Comparison of ENCODE assay signal across 32 cellular contexts in genomic region chr16:85146532-85146797, GRCh38. TPM values are rescaled to one million over a fixed set of nuclear protein-coding genes. Genes with fewer than 3 reads are reported as not detected.
DNase-seq lines count a peak whose midpoint lies in the region; ATAC-seq, FAIRE-seq and TF ChIP-seq lines count a peak whose summit lies in the region.
"Had no signal": no experiment of that assay in that cellular context is flagged by ENCODE, and none has a peak within 500 bp of the region (broad histone marks: within the 10 kb centered on the region; RNA-seq: fewer than 3 reads in every experiment).

No MANE protein-coding gene starts in this region.

- H2BK12ac ChIP-seq in mesenchymal stem cell (ENCODE audit: low read length in 2 of 2) = peak overlapping the region; percentile 2 to 94

- H3K4me1 Mint-ChIP-seq in stimulated activated naive B cell treated with anti-CD40 and anti-IgM and Interleukin-4, amounts not matched to agents 10 μg/mL and 1 μg/mL and 100 μg/mL, for 72 hours = peaks cover 0 to 2% of the 10 kb centered on the region in 2 donors
- H3K4me1 Mint-ChIP-seq: CD14-positive monocyte; central memory CD8-positive, alpha-beta T cell had no signal

- H3K9ac ChIP-seq in K562 (ENCODE audit: insufficient read depth in 1 of 2, low read depth in 2 of 2, low read length in 2 of 2) = no peak overlapping the region
- H3K9ac ChIP-seq in mesenchymal stem cell (ENCODE audit: low read length) = peak overlapping the region; percentile 63
- peak overlapping the region in 1 of 3 donors; percentile 21 for H3K9ac ChIP-seq in skeletal muscle tissue (ENCODE audit: low read depth in 1 of 3, low read length in 3 of 3)

- in situ Hi-C loops in K562 (cut with MboI) = no loop called here

- peak overlapping the region; percentile 39 for H2BK120ac ChIP-seq in mesenchymal stem cell (ENCODE audit: low read depth, low read length)

- DNase-seq in SJCRH30 (no peak), K562 (ENCODE audit: extremely low read depth in 1 of 4, low spot score in 3 of 4) (no peak), mesenchymal stem cell (no peak), cerebellar cortex (ENCODE audit: low spot score) (no peak)
- no peak for DNase-seq in stimulated activated naive B cell treated with anti-CD40 and anti-IgM and Interleukin-4, amounts not matched to agents 10 μg/mL and 1 μg/mL and 100 μg/mL, for 72 hours
- DNase-seq: activated CD4-positive, alpha-beta T cell treated with anti-CD3 and anti-CD28 coated beads, Interleukin-2, amount 50 U/mL, for 48 hours; activated CD8-positive, alpha-beta memory T cell treated with anti-CD3 and anti-CD28 coated beads, Interleukin-2, amount 50 U/mL, for 4 hours; IMR-90; NCI-H1105; NCI-H2029 treated with DMSO at 0.1 percent for 48 hours; NCI-H345; NCI-H774; stimulated activated CD4-positive, alpha-beta T cell treated with anti-CD3 and anti-CD28 coated beads, Interleukin-2, amount 100 ng/mL, for 48 hours had no signal

- intact Hi-C loops in K562 (cut with micrococcal nuclease) = no loop called here

- H3K4me2 ChIP-seq in K562 (ENCODE audit: insufficient read depth, low read length) (no peak overlapping the region), mesenchymal stem cell (ENCODE audit: low read length, poor library complexity, severe bottlenecking) (no peak overlapping the region)

- H3K79me2 ChIP-seq in K562 (ENCODE audit: control insufficient read depth, insufficient read depth, low read length) = no peaks in the 10 kb centered on the region
- H3K79me2 ChIP-seq: hepatocyte had no signal

- TF ChIP-seq POLR2A in K562 (conservative IDR thresholded peaks at IDR 0.05) = no peak

- POLR2A ChIA-PET in K562 (lab: Yijun Ruan, JAX) = interaction anchor here (0.9 kb wide), 1 partner anchor 26 kb away, joined by 3 read pairs; no protein-coding TSS in a partner anchor

- no peak for TF ChIP-seq EP300 in K562 (IDR thresholded peaks at IDR 0.05; ENCODE audit: low read length)

- peak overlapping the region; percentile 95 for H4K91ac ChIP-seq in mesenchymal stem cell (ENCODE audit: low read length)

- 26% methylated on average over 4 of the region's 4 CpGs for WGBS in K562 (ENCODE audit: insufficient coverage, low coverage, missing lambda C conversion rate)
- WGBS in mesenchymal stem cell = 96% methylated on average over 4 of the region's 4 CpGs

- H3K9me3 ChIP-seq in SJCRH30 (replicated peaks) = no peaks in the 10 kb centered on the region
- H3K9me3 ChIP-seq in K562 (replicated peaks; ENCODE audit: control insufficient read depth, insufficient read depth, low read depth, low read length) = no peaks in the 10 kb centered on the region
- no peaks in the 10 kb centered on the region for H3K9me3 ChIP-seq in mesenchymal stem cell (ENCODE audit: control insufficient read depth, low read length)
- no peaks in the 10 kb centered on the region for H3K9me3 ChIP-seq in skeletal muscle tissue (ENCODE audit: control insufficient read depth in 3 of 3, low read length in 3 of 3)
- H3K9me3 ChIP-seq: ascending aorta, HAP-1, prostate gland, thoracic aorta had no signal

- TF ChIP-seq CTCF in K562 (IDR thresholded peaks at IDR 0.05 in 2 of 3, conservative IDR thresholded peaks at IDR 0.05 in 1 of 3; ENCODE audit: insufficient read depth in 2 of 3, low read depth in 1 of 3, low read length in 3 of 3) = no peak

- ATAC-seq in K562 = no peak
- no peak for ATAC-seq in stimulated activated naive B cell treated with anti-CD40 and anti-IgM and Interleukin-4, amounts not matched to agents 10 μg/mL and 1 μg/mL and 100 μg/mL, for 72 hours (replicated peaks)
- no peak for ATAC-seq in GM21423 (IDR thresholded peaks at IDR 0.05; ENCODE audit: unreplicated experiment)
- no peak for ATAC-seq in GM18502 (IDR thresholded peaks at IDR 0.05; ENCODE audit: poor library complexity, unreplicated experiment)
- ATAC-seq: activated naive CD4-positive, alpha-beta T cell treated with anti-CD3 and anti-CD28 coated beads, Interleukin-2, amount 50 U/mL, for 72 hours; activated T-helper 17 cell treated with anti-CD3 and anti-CD28 coated beads, Interleukin-2, amount 50 U/mL, for 72 hours; left lobe of liver; stimulated activated effector memory CD8-positive, alpha-beta T cell treated with anti-CD3 and anti-CD28 coated beads, Interleukin-12 subunit alpha, Interleukin-12 subunit beta, amount 100 ng/mL, for 72 hours had no signal

- H3K27ac Mint-ChIP-seq in stimulated activated naive B cell treated with anti-CD40 and anti-IgM and Interleukin-4, amounts not matched to agents 10 μg/mL and 1 μg/mL and 100 μg/mL, for 72 hours = no peak overlapping the region
- H3K27ac Mint-ChIP-seq: activated naive CD4-positive, alpha-beta T cell treated with anti-CD3 and anti-CD28 coated beads, Interleukin-2, amount 50 U/mL, for 72 hours; activated T-helper 17 cell treated with anti-CD3 and anti-CD28 coated beads, Interleukin-2, amount 50 U/mL, for 72 hours; stimulated activated effector memory CD8-positive, alpha-beta T cell treated with anti-CD3 and anti-CD28 coated beads, Interleukin-12 subunit alpha, Interleukin-12 subunit beta, amount 100 ng/mL, for 72 hours had no signal

- no peaks in the 10 kb centered on the region for H3K36me3 Mint-ChIP-seq in stimulated activated naive B cell treated with anti-CD40 and anti-IgM and Interleukin-4, amounts not matched to agents 10 μg/mL and 1 μg/mL and 100 μg/mL, for 72 hours
- H3K36me3 Mint-ChIP-seq: activated naive CD4-positive, alpha-beta T cell treated with anti-CD3 and anti-CD28 coated beads, Interleukin-2, amount 50 U/mL, for 72 hours; CD14-positive monocyte; stimulated activated effector memory CD8-positive, alpha-beta T cell treated with anti-CD3 and anti-CD28 coated beads, Interleukin-12 subunit alpha, Interleukin-12 subunit beta, amount 100 ng/mL, for 72 hours had no signal

- H2BK5ac ChIP-seq in mesenchymal stem cell (ENCODE audit: low read depth, low read length, poor library complexity, severe bottlenecking) = no peak overlapping the region

- H2AFZ ChIP-seq in K562 (ENCODE audit: low read depth, low read length) (no peak overlapping the region), mesenchymal stem cell (ENCODE audit: low read depth, low read length) (no peak overlapping the region)
- H2AFZ ChIP-seq: hepatocyte had no signal

- no peak overlapping the region for H2AK5ac ChIP-seq in mesenchymal stem cell (ENCODE audit: low read length, severe bottlenecking)

- no peak overlapping the region for H3K4me3 Mint-ChIP-seq in stimulated activated naive B cell treated with anti-CD40 and anti-IgM and Interleukin-4, amounts not matched to agents 10 μg/mL and 1 μg/mL and 100 μg/mL, for 72 hours
- H3K4me3 Mint-ChIP-seq: activated T-helper 17 cell treated with anti-CD3 and anti-CD28 coated beads, Interleukin-2, amount 50 U/mL, for 72 hours; CD14-positive monocyte; central memory CD8-positive, alpha-beta T cell; stimulated activated effector memory CD8-positive, alpha-beta T cell treated with anti-CD3 and anti-CD28 coated beads, Interleukin-12 subunit alpha, Interleukin-12 subunit beta, amount 100 ng/mL, for 72 hours had no signal

- peak overlapping the region; percentile 33; the same call in 1 of the 2 replicates for H3K4me3 ChIP-seq in SJCRH30
- no peak overlapping the region for H3K4me3 ChIP-seq in K562
- H3K4me3 ChIP-seq in mesenchymal stem cell (ENCODE audit: insufficient read depth in 1 of 2, low read depth in 1 of 2, low read length in 2 of 2) = no peak overlapping the region
- no peak overlapping the region for H3K4me3 ChIP-seq in skeletal muscle tissue (ENCODE audit: low read length in 3 of 3)
- H3K4me3 ChIP-seq: ascending aorta, HAP-1, hepatocyte, prostate gland, thoracic aorta had no signal

- H3K36me3 ChIP-seq in SJCRH30 = no peaks in the 10 kb centered on the region
- no peaks in the 10 kb centered on the region for H3K36me3 ChIP-seq in K562 (ENCODE audit: control insufficient read depth, insufficient read depth, low read length)
- no peaks in the 10 kb centered on the region for H3K36me3 ChIP-seq in mesenchymal stem cell (ENCODE audit: control insufficient read depth in 1 of 2, insufficient read depth in 2 of 2, low read depth in 1 of 2, low read length in 2 of 2)
- no peaks in the 10 kb centered on the region for H3K36me3 ChIP-seq in skeletal muscle tissue (ENCODE audit: control insufficient read depth in 3 of 3, insufficient read depth in 3 of 3, low read length in 3 of 3)
- H3K36me3 ChIP-seq: ascending aorta, HAP-1, prostate gland, thoracic aorta had no signal

- peak overlapping the region in 1 of 2 experiments; percentile 11 for H3K14ac ChIP-seq in mesenchymal stem cell (ENCODE audit: low read length in 2 of 2)

- no peak overlapping the region for H2BK15ac ChIP-seq in mesenchymal stem cell (ENCODE audit: low read depth, poor library complexity, severe bottlenecking)

- peak overlapping the region; percentile 71 to 73 for H3K4ac ChIP-seq in mesenchymal stem cell (ENCODE audit: low read depth in 1 of 2, low read length in 2 of 2)

- BruUV-seq in K562 (replicated peaks; lab: Mats Ljungman, UMichigan) = no TSS peak

- peaks cover 31% of the 10 kb centered on the region for H4K20me1 ChIP-seq in K562 (replicated peaks; ENCODE audit: control insufficient read depth, insufficient read depth, low read length)

- FAIRE-seq in K562 (lab: Jason Lieb, UNC) = no peak
- FAIRE-seq: D721Med, GM12892 had no signal

- H3K18ac ChIP-seq in mesenchymal stem cell (ENCODE audit: low read depth in 1 of 2, low read length in 2 of 2) = peak overlapping the region; percentile 84 to 90

- H3K27ac ChIP-seq in SJCRH30 = peak overlapping the region; percentile 80
- H3K27ac ChIP-seq in K562 (ENCODE audit: extremely low read depth, low read depth, low read length) = no peak overlapping the region
- H3K27ac ChIP-seq in mesenchymal stem cell (ENCODE audit: low read length, poor library complexity, severe bottlenecking) = no peak overlapping the region
- peak overlapping the region; percentile 52 for H3K27ac ChIP-seq in skeletal muscle tissue (ENCODE audit: low read depth, low read length)
- H3K27ac ChIP-seq: RWPE1, thoracic aorta had no signal

- H3K23ac ChIP-seq in mesenchymal stem cell (ENCODE audit: low read length in 2 of 2) = no peak overlapping the region

- peak overlapping the region; percentile 88 for H4K8ac ChIP-seq in mesenchymal stem cell (ENCODE audit: low read length)

- H3K4me1 ChIP-seq in SJCRH30 (peaks cover 56% of the 10 kb centered on the region), K562 (replicated peaks in 1 of 2; ENCODE audit: control insufficient read depth in 2 of 2, insufficient read depth in 2 of 2, low read length in 2 of 2) (peaks cover 16 to 45% of the 10 kb centered on the region in 2 experiments), mesenchymal stem cell (ENCODE audit: control insufficient read depth, insufficient read depth, low read depth, low read length) (peaks cover 15% of the 10 kb centered on the region), skeletal muscle tissue (ENCODE audit: control insufficient read depth in 3 of 3, insufficient read depth in 3 of 3, low read length in 3 of 3) (peaks cover 70 to 81% (median 73%) of the 10 kb centered on the region in 3 donors)

- H3K27me3 ChIP-seq in SJCRH30 (no peaks in the 10 kb centered on the region), K562 (ENCODE audit: control insufficient read depth in 2 of 2, insufficient read depth in 2 of 2, low read length in 2 of 2) (peaks cover 29 to 76% of the 10 kb centered on the region in 2 experiments), mesenchymal stem cell (ENCODE audit: control insufficient read depth in 1 of 2, insufficient read depth in 1 of 2, low read length in 2 of 2) (peaks cover 0 to 32% of the 10 kb centered on the region in 2 experiments), skeletal muscle tissue (ENCODE audit: control insufficient read depth in 3 of 3, insufficient read depth in 3 of 3, low read length in 3 of 3) (no peaks in the 10 kb centered on the region)
- H3K27me3 ChIP-seq: ascending aorta, hepatocyte had no signal

- H3K9me3 Mint-ChIP-seq in stimulated activated naive B cell treated with anti-CD40 and anti-IgM and Interleukin-4, amounts not matched to agents 10 μg/mL and 1 μg/mL and 100 μg/mL, for 72 hours = no peaks in the 10 kb centered on the region
- H3K9me3 Mint-ChIP-seq: activated naive CD4-positive, alpha-beta T cell treated with anti-CD3 and anti-CD28 coated beads, Interleukin-2, amount 50 U/mL, for 72 hours; activated T-helper 17 cell treated with anti-CD3 and anti-CD28 coated beads, Interleukin-2, amount 50 U/mL, for 72 hours; central memory CD8-positive, alpha-beta T cell; stimulated activated effector memory CD8-positive, alpha-beta T cell treated with anti-CD3 and anti-CD28 coated beads, Interleukin-12 subunit alpha, Interleukin-12 subunit beta, amount 100 ng/mL, for 72 hours had no signal

- CTCF ChIA-PET in K562 (lab: Yijun Ruan, JAX; ENCODE audit: low intra/inter-chr PET ratio) = no interaction called here

- peaks cover 41 to 50% of the 10 kb centered on the region in 2 donors for H3K27me3 Mint-ChIP-seq in stimulated activated naive B cell treated with anti-CD40 and anti-IgM and Interleukin-4, amounts not matched to agents 10 μg/mL and 1 μg/mL and 100 μg/mL, for 72 hours

- no peaks in the 10 kb centered on the region for H3K9me1 ChIP-seq in K562 (ENCODE audit: control insufficient read depth, insufficient read depth, low read length)

- H3K79me1 ChIP-seq in mesenchymal stem cell (replicated peaks; ENCODE audit: low read length, poor library complexity, severe bottlenecking) = no peaks in the 10 kb centered on the region

- no peak for TF ChIP-seq RAD21 in K562 (CRISPR knock-in tag; conservative IDR thresholded peaks at IDR 0.05 in 1 of 2, IDR thresholded peaks at IDR 0.05 in 1 of 2)

RNA-seq across cellular contexts. Expression of gene CIBAR2, which starts 34.2 kb away (rescaled TPM):
- total RNA-seq in SJCRH30 (2014; rRNA removed; shearing (Covaris generic)) = 0.04 and 0.41 TPM in 2 replicates
- not detected in 2 replicates for total RNA-seq in K562 (2011; cell fraction: chromatin; rRNA removed; ENCODE audit: low replicate concordance)
- total RNA-seq in K562 (2011; cell fraction: nucleolus; rRNA removed) = not detected in 2 replicates
- total RNA-seq in K562 (2011; cell fraction: nucleoplasm; rRNA removed) = not detected in 2 replicates
- total RNA-seq in K562 (2014; rRNA removed) = not detected in 2 replicates
- total RNA-seq in K562 (2014; rRNA removed; fragmentation: Illumina TruSeq; extraction: Trizol) = not detected in 2 replicates
- total RNA-seq in K562 (2015; rRNA removed; fragmentation: Illumina TruSeq; extraction: Trizol) = not detected in 2 replicates
- total RNA-seq in K562 (2021) = not detected in 2 replicates
- not detected in 2 replicates for polyA plus RNA-seq in K562 (2011; rRNA removed)
- polyA plus RNA-seq in K562 (2011; cell fraction: cytosol; rRNA removed) = not detected in 2 replicates
- polyA plus RNA-seq in K562 (2011; cell fraction: nucleus; rRNA removed) = not detected in 2 replicates
- not detected in 2 replicates for polyA plus RNA-seq in K562 (2012)
- polyA plus RNA-seq in K562 (2014; fragmentation: Illumina TruSeq; extraction: Trizol) = not detected in 2 replicates
- polyA plus RNA-seq in K562 (2014; fragmentation: Nextera tagmentation; extraction: Ambion mirVana) = not detected
- polyA plus RNA-seq in K562 (2014; rRNA removed) = not detected in 2 replicates
- not detected in 2 replicates for polyA minus RNA-seq in K562 (2011; rRNA and poly(A)+ RNA removed)
- not detected in 2 replicates for polyA minus RNA-seq in K562 (2011; cell fraction: cytosol; rRNA and poly(A)+ RNA removed)
- not detected in 2 replicates for polyA minus RNA-seq in K562 (2011; cell fraction: nucleus; rRNA and poly(A)+ RNA removed)
- polyA plus RNA-seq in mesenchymal stem cell (2013, experiment 1 of 2) = 0.03 TPM
- polyA plus RNA-seq in mesenchymal stem cell (2013, experiment 2 of 2) = 0.07 TPM
- total RNA-seq in skeletal muscle tissue = not detected
- total RNA-seq: activated naive CD4-positive, alpha-beta T cell treated with anti-CD3 and anti-CD28 coated beads, Interleukin-2, amount 50 U/mL, for 72 hours; ascending aorta; left lobe of liver; mucosa of gallbladder; prostate gland; thoracic aorta had no signal
- polyA plus RNA-seq: CD14-positive monocyte, hepatocyte, neural cell had no signal

Comparison
In these comparisons a context has a peak if more than half of its experiments do, and no peak if none do; other contexts are left out.
1. H3K27ac ChIP-seq: peak in SJCRH30 (single experiment) and skeletal muscle tissue (single experiment); none in K562 (single experiment) and mesenchymal stem cell (single experiment).